Comparison of ENCODE assay signal across 9 cellular contexts in the genomic region with DNA sequence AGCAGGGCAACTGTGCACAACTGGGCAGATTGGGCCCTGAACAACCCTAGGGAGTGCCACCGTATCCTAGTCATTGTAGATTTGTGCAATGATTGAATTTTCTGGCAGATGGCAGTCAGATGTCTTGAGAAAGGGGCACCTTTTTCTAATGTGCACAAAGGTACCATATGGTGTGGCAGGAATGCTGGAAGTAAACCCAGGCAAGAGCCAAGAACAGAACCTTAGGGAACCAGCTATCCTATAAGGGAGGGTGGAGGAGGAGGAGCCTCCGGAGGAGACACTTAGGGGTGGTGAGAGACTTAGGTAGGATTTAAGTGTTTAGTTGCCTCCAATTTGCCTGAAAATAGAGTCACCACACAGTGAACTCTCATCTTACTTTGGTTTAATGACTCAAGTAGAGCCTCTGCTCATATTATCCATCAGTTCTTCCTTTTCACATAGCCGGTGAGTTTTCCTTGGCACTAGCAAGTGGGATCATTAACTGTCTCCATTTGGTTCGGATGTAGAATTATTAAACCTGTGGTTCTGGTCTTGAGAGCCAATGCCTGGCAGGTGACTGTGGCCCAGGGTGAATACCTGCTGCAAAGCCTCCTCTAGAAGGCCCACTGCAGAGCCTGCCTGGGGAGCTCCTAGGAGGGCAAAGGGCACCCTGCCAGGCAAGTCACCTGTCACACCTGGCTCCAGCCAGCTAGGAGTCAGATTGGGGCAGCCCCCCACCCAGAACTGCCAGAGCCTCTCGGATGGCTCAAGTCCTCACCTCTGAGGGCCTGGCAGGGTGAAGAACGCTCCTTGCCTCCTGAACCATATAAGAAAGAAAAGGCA.
DNase-seq lines count a peak whose midpoint lies in the region; ATAC-seq and TF ChIP-seq lines count a peak whose summit lies in the region.
"Had no signal": no experiment of that assay in that cellular context is flagged by ENCODE, and none has a peak within 500 bp of the region (broad histone marks: within the 10 kb centered on the region; RNA-seq: fewer than 3 reads in every experiment).

No MANE protein-coding gene starts in this region.

- H3K36me3 Mint-ChIP-seq in natural killer cell treated with Interleukin-12 subunit alpha and Interleukin-12 subunit beta and Interleukin-15 and Interleukin-18, amount 100 ng/mL, for 72 hours: peaks cover 16% of the 10 kb centered on the region
- H3K36me3 Mint-ChIP-seq in natural killer cell: peaks cover 22% of the 10 kb centered on the region
- peaks cover 30 to 55% of the 10 kb centered on the region in 2 donors for H3K36me3 Mint-ChIP-seq in activated naive CD4-positive, alpha-beta T cell treated with anti-CD3 and anti-CD28 coated beads, Interleukin-2, amount 50 U/mL, for 72 hours
- H3K36me3 Mint-ChIP-seq in mesothelial cell of epicardium: no peaks in the 10 kb centered on the region

- no peaks in the 10 kb centered on the region for H3K36me3 ChIP-seq in vagina

- no peaks in the 10 kb centered on the region for H3K27me3 Mint-ChIP-seq in natural killer cell treated with Interleukin-12 subunit alpha and Interleukin-12 subunit beta and Interleukin-15 and Interleukin-18, amount 100 ng/mL, for 72 hours
- H3K27me3 Mint-ChIP-seq in natural killer cell (ENCODE audit: low read depth in 2 of 2) (no peaks in the 10 kb centered on the region), mesothelial cell of epicardium (ENCODE audit: low read depth) (no peaks in the 10 kb centered on the region)

- no peaks in the 10 kb centered on the region for H3K27me3 ChIP-seq in vagina

- peaks cover 8% of the 10 kb centered on the region for H3K9me3 Mint-ChIP-seq in natural killer cell treated with Interleukin-12 subunit alpha and Interleukin-12 subunit beta and Interleukin-15 and Interleukin-18, amount 100 ng/mL, for 72 hours
- H3K9me3 Mint-ChIP-seq in natural killer cell: no peaks in the 10 kb centered on the region
- no peaks in the 10 kb centered on the region for H3K9me3 Mint-ChIP-seq in activated naive CD4-positive, alpha-beta T cell treated with anti-CD3 and anti-CD28 coated beads, Interleukin-2, amount 50 U/mL, for 72 hours
- no peaks in the 10 kb centered on the region for H3K9me3 Mint-ChIP-seq in mesothelial cell of epicardium

- H3K4me3 ChIP-seq in vagina: no peak overlapping the region

- ATAC-seq in natural killer cell treated with Interleukin-12 subunit alpha and Interleukin-12 subunit beta and Interleukin-15 and Interleukin-18, amount 100 ng/mL, for 72 hours: no peak
- ATAC-seq in natural killer cell: no peak
- ATAC-seq in activated naive CD4-positive, alpha-beta T cell treated with anti-CD3 and anti-CD28 coated beads, Interleukin-2, amount 50 U/mL, for 72 hours: peak; percentile 42 to 48
- no peak for ATAC-seq in GM18870 (IDR thresholded peaks at IDR 0.05; ENCODE audit: unreplicated experiment)
- ATAC-seq in GM18907 (IDR thresholded peaks at IDR 0.05; ENCODE audit: unreplicated experiment): no peak

- no peaks in the 10 kb centered on the region for H3K9me3 ChIP-seq in vagina

- peak overlapping the region; percentile 54 for H3K27ac ChIP-seq in vagina

- TF ChIP-seq CTCF in natural killer cell (IDR thresholded peaks at IDR 0.05) (no peak), mesothelial cell of epicardium (IDR thresholded peaks at IDR 0.05; ENCODE audit: unreplicated experiment) (no peak), vagina (IDR thresholded peaks at IDR 0.05) (no peak)

- peak overlapping the region in 1 of 2 donors; percentile 99 for H3K27ac Mint-ChIP-seq in natural killer cell treated with Interleukin-12 subunit alpha and Interleukin-12 subunit beta and Interleukin-15 and Interleukin-18, amount 100 ng/mL, for 72 hours
- H3K27ac Mint-ChIP-seq in natural killer cell (peak overlapping the region in 1 of 2 donors; percentile 70), mesothelial cell of epicardium (peak overlapping the region; percentile 84)
- H3K27ac Mint-ChIP-seq in activated naive CD4-positive, alpha-beta T cell treated with anti-CD3 and anti-CD28 coated beads, Interleukin-2, amount 50 U/mL, for 72 hours: peak overlapping the region; percentile 94 to 100

- peak overlapping the region; percentile 61 for H3K4me3 Mint-ChIP-seq in natural killer cell treated with Interleukin-12 subunit alpha and Interleukin-12 subunit beta and Interleukin-15 and Interleukin-18, amount 100 ng/mL, for 72 hours
- H3K4me3 Mint-ChIP-seq in natural killer cell (no peak overlapping the region), mesothelial cell of epicardium (no peak overlapping the region)

- intact Hi-C loops in natural killer cell (cut with micrococcal nuclease) (no loop called here), vagina (cut with DNase I) (no loop called here)

- no peak for TF ChIP-seq POLR2A in vagina (IDR thresholded peaks at IDR 0.05)

- no peak for DNase-seq in natural killer cell treated with Interleukin-12 subunit alpha and Interleukin-12 subunit beta and Interleukin-15 and Interleukin-18, amount 100 ng/mL, for 72 hours (ENCODE audit: low spot score)
- no peak for DNase-seq in natural killer cell
- DNase-seq in activated naive CD4-positive, alpha-beta T cell treated with anti-CD3 and anti-CD28 coated beads, Interleukin-2, amount 50 U/mL, for 72 hours (ENCODE audit: low spot score in 2 of 2): peak; percentile 33 to 72
- DNase-seq in mesothelial cell of epicardium (ENCODE audit: low spot score in 2 of 2, unreplicated experiment in 2 of 2): no peak
- no peak for DNase-seq in vagina (ENCODE audit: extremely low spot score in 2 of 2)
- DNase-seq in NCI-H2029 treated with DMSO at 0.1 percent for 48 hours (lab: John Stamatoyannopoulos, UW): no peak
- DNase-seq: NCI-H82 had no signal

- H3K4me1 ChIP-seq in vagina: peaks cover 58% of the 10 kb centered on the region

- H3K4me1 Mint-ChIP-seq in natural killer cell treated with Interleukin-12 subunit alpha and Interleukin-12 subunit beta and Interleukin-15 and Interleukin-18, amount 100 ng/mL, for 72 hours (ENCODE audit: low read depth in 2 of 2): peaks cover 86 to 88% of the 10 kb centered on the region in 2 donors
- peaks cover 90 to 96% of the 10 kb centered on the region in 2 donors for H3K4me1 Mint-ChIP-seq in natural killer cell
- H3K4me1 Mint-ChIP-seq in mesothelial cell of epicardium: peaks cover 34% of the 10 kb centered on the region

Comparison
In these comparisons a context has a peak if more than half of its experiments do, and no peak if none do; other contexts are left out.
1. ATAC-seq: peak in activated naive CD4-positive, alpha-beta T cell treated with anti-CD3 and anti-CD28 coated beads, Interleukin-2, amount 50 U/mL, for 72 hours (2 of 2); none in natural killer cell treated with Interleukin-12 subunit alpha and Interleukin-12 subunit beta and Interleukin-15 and Interleukin-18, amount 100 ng/mL, for 72 hours (0 of 2), natural killer cell (0 of 3), GM18870 (single experiment) and GM18907 (single experiment).
2. DNase-seq: peak in activated naive CD4-positive, alpha-beta T cell treated with anti-CD3 and anti-CD28 coated beads, Interleukin-2, amount 50 U/mL, for 72 hours (2 of 2); none in natural killer cell treated with Interleukin-12 subunit alpha and Interleukin-12 subunit beta and Interleukin-15 and Interleukin-18, amount 100 ng/mL, for 72 hours (single experiment), natural killer cell (single experiment), mesothelial cell of epicardium (0 of 2), vagina (0 of 2) and NCI-H2029 treated with DMSO at 0.1 percent for 48 hours (single experiment).